Comparison of ENCODE assay signal across 9 cellular contexts in the genomic region with DNA sequence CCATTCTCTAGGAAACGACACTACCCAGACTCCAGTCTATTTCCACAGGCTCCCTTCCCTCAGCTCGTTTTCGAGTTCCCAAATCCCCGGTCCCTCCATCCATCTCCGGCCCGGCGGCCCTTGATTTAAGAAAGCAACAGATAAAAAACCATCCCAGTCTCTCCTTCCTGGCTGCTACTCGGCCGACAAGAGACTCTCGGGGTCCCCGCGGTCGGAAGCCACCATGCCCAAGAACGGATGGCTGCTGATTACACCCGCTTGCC. TPM values are rescaled to one million over a fixed set of nuclear protein-coding genes. Genes with fewer than 3 reads are reported as not detected.
DNase-seq lines count a peak whose midpoint lies in the region; ATAC-seq and TF ChIP-seq lines count a peak whose summit lies in the region.
"Had no signal": no experiment of that assay in that cellular context is flagged by ENCODE, and none has a peak within 500 bp of the region (broad histone marks: within the 10 kb centered on the region; RNA-seq: fewer than 3 reads in every experiment).

No MANE protein-coding gene starts in this region.

- peaks cover 2 to 32% of the 10 kb centered on the region in 2 experiments; a peak in 3 of 4 replicates for H3K79me1 ChIP-seq in IMR-90 (ENCODE audit: low read depth in 1 of 2, low read length in 2 of 2)

- no peaks in the 10 kb centered on the region for H3K9me3 ChIP-seq in IMR-90 (ENCODE audit: control insufficient read depth, insufficient read depth, low read length)

- POLR2A ChIA-PET in BJ (lab: Charles Lee) (no interaction called here), IMR-90 (lab: Charles Lee; ENCODE audit: unreplicated experiment) (interaction anchor here (0.5 kb wide), 1 partner anchor 49 kb away, joined by 4 read pairs; no protein-coding TSS in a partner anchor)

- peak overlapping the region; percentile 63 for H2BK5ac ChIP-seq in IMR-90 (ENCODE audit: low read depth, low read length, poor library complexity, severe bottlenecking)

- WGBS in IMR-90 (ENCODE audit: extremely low coverage in 2 of 2, insufficient read length in 1 of 2), 2 experiments: 2% methylated on average over 13 of the region's 15 CpGs; no CpG with 5 or more reads in 1 of the 2 experiments

- H4K20me1 ChIP-seq in IMR-90 (ENCODE audit: insufficient read depth, low read length): peaks cover 35% of the 10 kb centered on the region

- CTCF ChIA-PET in BJ (lab: Yijun Ruan, JAX) (interaction anchor here (0.6 to 2.0 kb wide), 9 partner anchors 14 to 422 kb away, joined by 3 to 11 read pairs (median 3); no protein-coding TSS in a partner anchor), IMR-90 (lab: Yijun Ruan, JAX) (no interaction called here)

- peak overlapping the region; percentile 94 for H3K56ac ChIP-seq in IMR-90 (ENCODE audit: extremely low read depth, insufficient read depth, low read length)

- in situ Hi-C loops in IMR-90 (cut with MboI; ENCODE audit: low sequenced_read_pairs): no loop called here

- peak overlapping the region; percentile 53 to 83; a peak in 3 of 4 replicates for H4K8ac ChIP-seq in IMR-90 (ENCODE audit: low read depth in 2 of 2, low read length in 2 of 2)

- peak overlapping the region; percentile 98 for H2AFZ ChIP-seq in IMR-90 (replicated peaks; ENCODE audit: low read length, poor library complexity)

- BruUV-seq in IMR-90 (replicated peaks; lab: Mats Ljungman, UMichigan): no TSS peak

- H3K27ac Mint-ChIP-seq in dendritic cell treated with granulocyte-macrophage colony-stimulating factor and Interleukin-4, amounts not matched to agents 40 ng/mL and 50 ng/mL, for 4 days: peak overlapping the region; percentile 93
- H3K27ac Mint-ChIP-seq in naive B cell: peak overlapping the region; percentile 94 to 98 (median 96)

- H3K18ac ChIP-seq in IMR-90 (ENCODE audit: low read depth, low read length): no peak overlapping the region

- no peak for DNase-seq in BJ (ENCODE audit: low read depth)
- DNase-seq in IMR-90: no peak
- DNase-seq in naive B cell: no peak
- no peak for DNase-seq in GOT3 (lab: John Stamatoyannopoulos, UW)

- peaks cover 56% of the 10 kb centered on the region for H3K36me3 Mint-ChIP-seq in dendritic cell treated with granulocyte-macrophage colony-stimulating factor and Interleukin-4, amounts not matched to agents 40 ng/mL and 50 ng/mL, for 4 days (ENCODE audit: low read depth)
- peaks cover 13 to 21% of the 10 kb centered on the region in 2 donors for H3K36me3 Mint-ChIP-seq in naive B cell

- H3K4me3 ChIP-seq in BJ (ENCODE audit: low read depth, low read length) (peak overlapping the region; percentile 57), IMR-90 (ENCODE audit: insufficient read depth, low read depth, low read length) (peak overlapping the region; percentile 98)

- H3K27ac ChIP-seq in IMR-90 (ENCODE audit: insufficient read depth, low read length): peak overlapping the region; percentile 65

- H3K4me1 ChIP-seq in IMR-90 (ENCODE audit: control insufficient read depth, insufficient read depth, low read length): peaks cover 14% of the 10 kb centered on the region

- no peak for TF ChIP-seq RAD21 in IMR-90 (IDR thresholded peaks at IDR 0.05; ENCODE audit: low read length)

- no peak for ATAC-seq in IMR-90 (ENCODE audit: low read depth)
- peak; percentile 0 to 1 for ATAC-seq in naive B cell (ENCODE audit: low read depth in 2 of 2)
- ATAC-seq in HG02970 (IDR thresholded peaks at IDR 0.05; ENCODE audit: low FRiP score, unreplicated experiment): no peak
- ATAC-seq in GM21786 (IDR thresholded peaks at IDR 0.05; ENCODE audit: unreplicated experiment): no peak
- ATAC-seq in esophagus mucosa: no peak

- H2AK9ac ChIP-seq in IMR-90 (replicated peaks; ENCODE audit: low read depth, low read length, poor library complexity): peak overlapping the region; percentile 95

- peak overlapping the region; percentile 61 for H3K23ac ChIP-seq in IMR-90 (ENCODE audit: low read depth, low read length)

- H2BK15ac ChIP-seq in IMR-90 (ENCODE audit: low read depth, low read length): no peak overlapping the region

- peaks cover 40% of the 10 kb centered on the region for H3K4me1 Mint-ChIP-seq in dendritic cell treated with granulocyte-macrophage colony-stimulating factor and Interleukin-4, amounts not matched to agents 40 ng/mL and 50 ng/mL, for 4 days (ENCODE audit: low read depth)
- peaks cover 35 to 57% (median 56%) of the 10 kb centered on the region in 3 donors for H3K4me1 Mint-ChIP-seq in naive B cell

- peaks cover 4% of the 10 kb centered on the region for H3K9me1 ChIP-seq in IMR-90 (ENCODE audit: insufficient read depth, low read length)

- intact Hi-C loops in IMR-90 (cut with micrococcal nuclease): loop anchor here (1.0 to 10.0 kb wide), 4 partner anchors 53 to 402 kb away; no protein-coding TSS in a partner anchor
- intact Hi-C loops in dendritic cell treated with granulocyte-macrophage colony-stimulating factor and Interleukin-4, amounts not matched to agents 40 ng/mL and 50 ng/mL, for 4 days (cut with micrococcal nuclease): loop anchor here (1.0 to 2.0 kb wide), 2 partner anchors 54 to 363 kb away; no protein-coding TSS in a partner anchor

- TF ChIP-seq POLR2A in IMR-90 (IDR thresholded peaks at IDR 0.05; ENCODE audit: low read depth, low read length): no peak

- H3K36me3 ChIP-seq in BJ (ENCODE audit: control insufficient read depth, insufficient read depth, low read length) (peaks cover 12% of the 10 kb centered on the region), IMR-90 (ENCODE audit: control insufficient read depth, insufficient read depth, low read length) (peaks cover 24% of the 10 kb centered on the region)

- peak overlapping the region; percentile 66 for H2AK5ac ChIP-seq in IMR-90 (ENCODE audit: low read depth, low read length)

- no peaks in the 10 kb centered on the region for H3K9me3 Mint-ChIP-seq in dendritic cell treated with granulocyte-macrophage colony-stimulating factor and Interleukin-4, amounts not matched to agents 40 ng/mL and 50 ng/mL, for 4 days
- no peaks in the 10 kb centered on the region for H3K9me3 Mint-ChIP-seq in naive B cell

- peak overlapping the region; percentile 5 for H4K5ac ChIP-seq in IMR-90 (ENCODE audit: low read depth, low read length)

- no peak overlapping the region for H2BK120ac ChIP-seq in IMR-90 (ENCODE audit: low read depth, low read length)

- H3K9ac ChIP-seq in IMR-90 (ENCODE audit: low read depth, low read length): peak overlapping the region; percentile 96

- dilution Hi-C loops in IMR-90 (cut with HindIII; ENCODE audit: low sequenced_read_pairs, unreplicated experiment): no loop called here

- TF ChIP-seq CTCF in BJ (IDR thresholded peaks at IDR 0.05; ENCODE audit: insufficient read depth, low read depth, low read length) (no peak), IMR-90 (conservative IDR thresholded peaks at IDR 0.05; ENCODE audit: low read depth, low read length) (no peak)

- peak overlapping the region; percentile 51 for H4K91ac ChIP-seq in IMR-90 (ENCODE audit: insufficient read depth, low read depth, low read length)

- peak overlapping the region; percentile 97 for H3K4me3 Mint-ChIP-seq in dendritic cell treated with granulocyte-macrophage colony-stimulating factor and Interleukin-4, amounts not matched to agents 40 ng/mL and 50 ng/mL, for 4 days
- H3K4me3 Mint-ChIP-seq in naive B cell: peak overlapping the region; percentile 92 to 100 (median 97)

- peak overlapping the region; percentile 67 for H3K4ac ChIP-seq in IMR-90 (ENCODE audit: low read depth, low read length)

- H3K4me2 ChIP-seq in IMR-90 (ENCODE audit: low read depth, low read length): peak overlapping the region; percentile 96

- no peaks in the 10 kb centered on the region for H3K27me3 ChIP-seq in BJ (ENCODE audit: control insufficient read depth, insufficient read depth, low read length)
- no peaks in the 10 kb centered on the region for H3K27me3 ChIP-seq in IMR-90 (ENCODE audit: control insufficient read depth, insufficient read depth, low read length)

- peak overlapping the region; percentile 51 for H3K14ac ChIP-seq in IMR-90 (replicated peaks; ENCODE audit: low read depth, low read length)

- no peaks in the 10 kb centered on the region for H3K27me3 Mint-ChIP-seq in dendritic cell treated with granulocyte-macrophage colony-stimulating factor and Interleukin-4, amounts not matched to agents 40 ng/mL and 50 ng/mL, for 4 days
- H3K27me3 Mint-ChIP-seq in naive B cell: no peaks in the 10 kb centered on the region

- H2BK20ac ChIP-seq in IMR-90 (ENCODE audit: low read depth, low read length): no peak overlapping the region

TF ChIP-seq in IMR-90, 13 proteins besides CTCF, POLR2A, EP300 and RAD21 (continues in another document):
- no peak for TF ChIP-seq MAZ (IDR thresholded peaks at IDR 0.05; ENCODE audit: borderline replicate concordance, low read depth, low read length)
- no peak for TF ChIP-seq CEBPB (IDR thresholded peaks at IDR 0.05; ENCODE audit: low read depth, low read length)

RNA-seq across cellular contexts. Expression of gene RPL26, which starts 0.2 kb away (rescaled TPM):
- polyA plus RNA-seq in BJ (2011; rRNA removed) (2,021 and 3,734 TPM in 2 replicates), IMR-90 (2012; rRNA removed) (3,797 and 4,763 TPM in 2 replicates), naive B cell (ENCODE audit: low read depth in 6 of 6) (1,000 to 10,000 TPM; 1,225 to 2,056 (median 1,703) TPM)
- 269 and 348 TPM in 2 replicates for polyA minus RNA-seq in BJ (2011; rRNA and poly(A)+ RNA removed)
- total RNA-seq in IMR-90 (2012; rRNA removed) (5,013 and 5,721 TPM in 2 replicates), esophagus mucosa (1,742 TPM)
- polyA plus RNA-seq in IMR-90 (2012; cell fraction: cytosol; rRNA removed): 1,326 and 3,570 TPM in 2 replicates
- polyA plus RNA-seq in IMR-90 (2012; cell fraction: nucleus; rRNA removed; ENCODE audit: low replicate concordance): 132 and 1,784 TPM in 2 replicates

RNA-seq across cellular contexts. Expression of gene RNF222, which starts 14.8 kb away (rescaled TPM):
- not detected in 2 replicates for polyA plus RNA-seq in BJ (2011; rRNA removed)
- polyA minus RNA-seq in BJ (2011; rRNA and poly(A)+ RNA removed): not detected in 2 replicates
- not detected in 2 replicates for total RNA-seq in IMR-90 (2012; rRNA removed)
- polyA plus RNA-seq in IMR-90 (2012; rRNA removed): not detected in 2 replicates
- not detected in 2 replicates for polyA plus RNA-seq in IMR-90 (2012; cell fraction: cytosol; rRNA removed)
- polyA plus RNA-seq in IMR-90 (2012; cell fraction: nucleus; rRNA removed; ENCODE audit: low replicate concordance): 0.03 TPM in 1 of 2 replicates, not detected in the other
- polyA plus RNA-seq in naive B cell (ENCODE audit: low read depth in 6 of 6): under 1 TPM in 3 of 6 donors, not detected in 3; 0.13 to 0.35 (median 0.23) TPM
- total RNA-seq in esophagus mucosa: 10.8 TPM

RNA-seq across cellular contexts. Expression of gene ODF4, which starts 43.2 kb away (rescaled TPM):
- polyA plus RNA-seq in BJ (2011; rRNA removed): not detected in 2 replicates
- polyA minus RNA-seq in BJ (2011; rRNA and poly(A)+ RNA removed): not detected in 2 replicates
- not detected in 2 replicates for total RNA-seq in IMR-90 (2012; rRNA removed)
- polyA plus RNA-seq in IMR-90 (2012; rRNA removed): not detected in 2 replicates
- not detected in 2 replicates for polyA plus RNA-seq in IMR-90 (2012; cell fraction: cytosol; rRNA removed)
- not detected in 2 replicates for polyA plus RNA-seq in IMR-90 (2012; cell fraction: nucleus; rRNA removed; ENCODE audit: low replicate concordance)
- not detected for polyA plus RNA-seq in naive B cell (ENCODE audit: low read depth in 6 of 6)
- total RNA-seq in esophagus mucosa: not detected
- total RNA-seq: lung microvascular endothelial cell had no signal

RNA-seq across cellular contexts. Expression of gene NDEL1, which starts 52.9 kb away (rescaled TPM):
- 72.2 and 74.5 TPM in 2 replicates for polyA plus RNA-seq in BJ (2011; rRNA removed)
- polyA minus RNA-seq in BJ (2011; rRNA and poly(A)+ RNA removed): 44.4 and 55.8 TPM in 2 replicates
- total RNA-seq in IMR-90 (2012; rRNA removed): 28.9 and 40.3 TPM in 2 replicates
- polyA plus RNA-seq in IMR-90 (2012; rRNA removed): 95.6 and 97.7 TPM in 2 replicates
- 53.9 and 88.1 TPM in 2 replicates for polyA plus RNA-seq in IMR-90 (2012; cell fraction: cytosol; rRNA removed)
- polyA plus RNA-seq in IMR-90 (2012; cell fraction: nucleus; rRNA removed; ENCODE audit: low replicate concordance): 152 and 190 TPM in 2 replicates
- polyA plus RNA-seq in naive B cell (ENCODE audit: low read depth in 6 of 6): 10 to 100 TPM; 38.4 to 54.9 (median 44.6) TPM
- total RNA-seq in esophagus mucosa: 75.9 TPM

Comparison
In these comparisons a context has a peak if more than half of its experiments do, and no peak if none do; other contexts are left out.
1. ATAC-seq: peak in naive B cell (2 of 2); none in IMR-90 (single experiment), HG02970 (single experiment), GM21786 (single experiment) and esophagus mucosa (single experiment).